Comparison of ENCODE assay signal across 8 cellular contexts in the genomic region with DNA sequence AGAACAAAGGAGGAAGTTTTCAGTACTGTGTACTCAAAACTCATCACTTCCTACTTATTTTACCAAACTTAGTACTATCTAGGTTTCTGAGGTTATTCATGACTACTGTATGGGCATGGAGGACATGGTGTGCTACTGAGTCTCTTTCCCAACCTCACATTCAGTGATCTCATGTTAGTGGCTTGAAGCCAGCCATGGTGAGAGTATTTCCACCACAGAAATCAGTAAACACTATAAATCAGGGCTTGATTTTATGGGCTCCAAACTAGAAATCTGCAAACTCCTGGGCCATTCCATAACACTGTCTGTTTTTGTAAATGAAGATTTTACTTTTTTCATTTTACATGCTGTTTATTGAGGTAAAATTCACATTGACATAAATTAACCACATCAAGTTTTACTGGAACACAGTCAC. TPM values are rescaled to one million over a fixed set of nuclear protein-coding genes. Genes with fewer than 3 reads are reported as not detected.
DNase-seq lines count a peak whose midpoint lies in the region; ATAC-seq and TF ChIP-seq lines count a peak whose summit lies in the region.

No MANE protein-coding gene starts in this region.

- H3K9me3 ChIP-seq in CD4-positive, alpha-beta T cell (ENCODE audit: control insufficient read depth, low read length), result no peaks in the 10 kb centered on the region

- H3K4me1 Mint-ChIP-seq in CD4-positive, alpha-beta T cell (ENCODE audit: low read depth), result peaks cover 73% of the 10 kb centered on the region

- no peak for ATAC-seq in CD4-positive, alpha-beta T cell (ENCODE audit: poor library complexity)
- ATAC-seq in omental fat pad (ENCODE audit: low FRiP score) (peak; percentile 83), HG02981 (IDR thresholded peaks at IDR 0.05; ENCODE audit: unreplicated experiment) (no peak), GM18870 (IDR thresholded peaks at IDR 0.05; ENCODE audit: unreplicated experiment) (no peak), GM21528 (IDR thresholded peaks at IDR 0.05; ENCODE audit: low FRiP score, unreplicated experiment) (no peak)

- peak overlapping the region; percentile 19 for H3K27ac Mint-ChIP-seq in CD4-positive, alpha-beta T cell

- peaks cover 4% of the 10 kb centered on the region for H3K36me3 Mint-ChIP-seq in CD4-positive, alpha-beta T cell (ENCODE audit: low read depth)

- DNase-seq in CD4-positive, alpha-beta T cell, result no peak
- peak; percentile 44 for DNase-seq in OCI-M2 (lab: John Stamatoyannopoulos, UW; ENCODE audit: unreplicated experiment)
- peak; percentile 25 to 43 for DNase-seq in erythroblast (lab: John Stamatoyannopoulos, UW)
- no peak for DNase-seq in omental fat pad (ENCODE audit: low spot score)
- DNase-seq in NK-92 (lab: John Stamatoyannopoulos, UW; ENCODE audit: unreplicated experiment), result no peak

- intact Hi-C loops in CD4-positive, alpha-beta T cell (cut with DNase I, micrococcal nuclease), result no loop called here

- no peaks in the 10 kb centered on the region for H3K9me3 Mint-ChIP-seq in CD4-positive, alpha-beta T cell

- POLR2A ChIA-PET in CD4-positive, alpha-beta T cell (lab: Charles Lee), result no interaction called here

- no peaks in the 10 kb centered on the region for H3K27me3 Mint-ChIP-seq in CD4-positive, alpha-beta T cell

- no peak overlapping the region for H3K27ac ChIP-seq in CD4-positive, alpha-beta T cell (ENCODE audit: low read depth, low read length)

- H3K4me3 Mint-ChIP-seq in CD4-positive, alpha-beta T cell, result no peak overlapping the region

- CTCF ChIA-PET in CD4-positive, alpha-beta T cell (lab: Charles Lee), result no interaction called here

- no peaks in the 10 kb centered on the region for H3K27me3 ChIP-seq in CD4-positive, alpha-beta T cell (ENCODE audit: control insufficient read depth, insufficient read depth, low read length)

- no peak for TF ChIP-seq POLR2A in erythroblast (IDR thresholded peaks at IDR 0.05; ENCODE audit: low read length)

- TF ChIP-seq CTCF in CD4-positive, alpha-beta T cell (IDR thresholded peaks at IDR 0.05), result no peak
- no peak for TF ChIP-seq CTCF in omental fat pad (IDR thresholded peaks at IDR 0.05)

RNA-seq across cellular contexts. Expression of a gene that starts 19.7 kb away (rescaled TPM):
- total RNA-seq in CD4-positive, alpha-beta T cell, result 10 to 100 TPM; 50.4 to 52.4 TPM
- 10 to 100 TPM in 1 of 4 donors, 1 to 10 TPM in 3; 7.2 to 15.5 (median 8.2) TPM for total RNA-seq in omental fat pad

RNA-seq across cellular contexts. Expression of a gene that starts 36.1 kb away (rescaled TPM):
- total RNA-seq in CD4-positive, alpha-beta T cell, result 10 to 100 TPM; 72.3 to 76.3 TPM
- total RNA-seq in omental fat pad, result 10 to 100 TPM; 22.9 to 46.3 (median 36.1) TPM

RNA-seq across cellular contexts. Expression of a gene that starts 51.6 kb away (rescaled TPM):
- 10 to 100 TPM; 44.3 to 47.4 TPM for total RNA-seq in CD4-positive, alpha-beta T cell
- total RNA-seq in omental fat pad, result 100 to 1,000 TPM in 3 of 4 donors, 10 to 100 TPM in 1; 86.8 to 128 (median 123) TPM

RNA-seq across cellular contexts. Expression of a gene that starts 52.6 kb away (rescaled TPM):
- under 1 TPM in 1 of 2 experiments, not detected in 1; 0.59 TPM for total RNA-seq in CD4-positive, alpha-beta T cell
- total RNA-seq in omental fat pad, result 1 to 10 TPM; 1.4 to 7.6 (median 1.9) TPM

Comparison
In these comparisons a context has a peak if more than half of its experiments do, and no peak if none do; other contexts are left out.
1. DNase-seq: peak in OCI-M2 (single experiment) and erythroblast (2 of 2); none in CD4-positive, alpha-beta T cell (0 of 10), omental fat pad (single experiment) and NK-92 (single experiment).